In genomic region chr7:726854-727103, GRCh38 we compare ENCODE assay signal across 8 cellular contexts. TPM values are rescaled to one million over a fixed set of nuclear protein-coding genes. Genes with fewer than 3 reads are reported as not detected.
DNase-seq lines count a peak whose midpoint lies in the region; TF ChIP-seq lines count a peak whose summit lies in the region.

No MANE protein-coding gene starts in this region.

- H3K27me3 ChIP-seq in HAP-1 (ENCODE audit: low read depth) (no peaks in the 10 kb centered on the region), iPS-18a (ENCODE audit: control insufficient read depth, insufficient read depth, low read length) (no peaks in the 10 kb centered on the region), tibial nerve (no peaks in the 10 kb centered on the region)

- H3K27ac ChIP-seq in C4-2B, result peak overlapping the region; percentile 98
- H3K27ac ChIP-seq in VCaP, result peak overlapping the region; percentile 86
- H3K27ac ChIP-seq in iPS-18a (ENCODE audit: low read length), result no peak overlapping the region
- H3K27ac ChIP-seq in tibial nerve, result peak overlapping the region in 2 of 4 donors; percentile 64 to 76

- H3K9me3 Mint-ChIP-seq in nephron progenitor cell, result peaks cover 43% of the 10 kb centered on the region

- H3K4me3 Mint-ChIP-seq in nephron progenitor cell, result no peak overlapping the region

- peaks cover 21% of the 10 kb centered on the region for H3K4me1 Mint-ChIP-seq in nephron progenitor cell

- DNase-seq in HAP-1 (ENCODE audit: low spot score in 2 of 2), result peak in 1 of 2 experiments; percentile 17
- DNase-seq in tibial nerve (ENCODE audit: low spot score in 2 of 2), result no peak
- DNase-seq in NCI-H524 treated with DMSO at 0.1 percent for 48 hours (lab: John Stamatoyannopoulos, UW), result no peak
- no peak for DNase-seq in DMS79 treated with DMSO at 0.1 percent for 48 hours (lab: John Stamatoyannopoulos, UW)
- DNase-seq in nephron progenitor cell, result no peak

- peaks cover 62% of the 10 kb centered on the region for H3K36me3 Mint-ChIP-seq in nephron progenitor cell (ENCODE audit: low read depth)

- no peak overlapping the region for H3K27ac Mint-ChIP-seq in nephron progenitor cell

- peaks cover 3% of the 10 kb centered on the region for H3K27me3 Mint-ChIP-seq in nephron progenitor cell (ENCODE audit: low read depth, poor library complexity)

- H3K4me1 ChIP-seq in HAP-1 (no peaks in the 10 kb centered on the region; the same call in 1 of the 2 replicates), iPS-18a (ENCODE audit: control insufficient read depth, low read depth, low read length) (peaks cover 11% of the 10 kb centered on the region), tibial nerve (peaks cover 0 to 27% (median 12%) of the 10 kb centered on the region in 4 donors)

- TF ChIP-seq EP300 in tibial nerve (IDR thresholded peaks at IDR 0.05), result no peak

- in situ Hi-C loops in HAP-1 (cut with MboI; ENCODE audit: low sequenced_read_pairs), result no loop called here

- H3K36me3 ChIP-seq in HAP-1 (replicated peaks) (peaks cover 24% of the 10 kb centered on the region), iPS-18a (ENCODE audit: control insufficient read depth, low read depth, low read length) (peaks cover 19% of the 10 kb centered on the region), tibial nerve (peaks cover 0 to 34% (median 0%) of the 10 kb centered on the region in 3 donors)

- peak overlapping the region; percentile 77 for H3K9ac ChIP-seq in iPS-18a (ENCODE audit: low read length)

- no peak for TF ChIP-seq POLR2A in tibial nerve (IDR thresholded peaks at IDR 0.05)

- 0 to 1% methylated on average over 1 to 10 of the region's 39 CpGs for WGBS in tibial nerve, 2 donors

- TF ChIP-seq CTCF in C4-2B (conservative IDR thresholded peaks at IDR 0.05), result no peak
- no peak for TF ChIP-seq CTCF in VCaP (conservative IDR thresholded peaks at IDR 0.05)
- no peak for TF ChIP-seq CTCF in tibial nerve (IDR thresholded peaks at IDR 0.05)
- TF ChIP-seq CTCF in nephron progenitor cell (IDR thresholded peaks at IDR 0.05), result no peak

- H3K9me3 ChIP-seq in HAP-1 (peaks cover 4% of the 10 kb centered on the region), iPS-18a (ENCODE audit: control insufficient read depth, low read depth, low read length) (no peaks in the 10 kb centered on the region), tibial nerve (peaks cover 0 to 1% (median under 1%) of the 10 kb centered on the region in 4 donors)

- H3K4me3 ChIP-seq in HAP-1 (peak overlapping the region; percentile 40; the same call in 1 of the 2 replicates), iPS-18a (ENCODE audit: low read length) (peak overlapping the region; percentile 70), tibial nerve (peak overlapping the region; percentile 62 to 93 (median 78))

RNA-seq across cellular contexts. Expression of gene DNAAF5, which starts 0.3 kb away (rescaled TPM):
- 10 to 100 TPM; 26.0 to 56.7 (median 41.6) TPM for total RNA-seq in tibial nerve

RNA-seq across cellular contexts. Expression of gene PRKAR1B, which starts 0.3 kb away (rescaled TPM):
- 10 to 100 TPM in 1 of 4 donors, 1 to 10 TPM in 3; 2.7 to 12.3 (median 4.8) TPM for total RNA-seq in tibial nerve
